Comparison of ENCODE assay signal across 14 cellular contexts in genomic region chr20:62103508-62104233, GRCh38. TPM values are rescaled to one million over a fixed set of nuclear protein-coding genes. Genes with fewer than 3 reads are reported as not detected.
DNase-seq lines count a peak whose midpoint lies in the region; ATAC-seq and TF ChIP-seq lines count a peak whose summit lies in the region.
"Had no signal": no experiment of that assay in that cellular context is flagged by ENCODE, and none has a peak within 500 bp of the region (broad histone marks: within the 10 kb centered on the region; RNA-seq: fewer than 3 reads in every experiment).

No MANE protein-coding gene starts in this region.

- H3K9me2 ChIP-seq in PC-3 (replicated peaks; ENCODE audit: low read length) = no peaks in the 10 kb centered on the region

- H4K91ac ChIP-seq in neuronal stem cell (ENCODE audit: low read depth, low read length, poor library complexity) = no peak overlapping the region

- intact Hi-C loops in PC-3 (cut with micrococcal nuclease) = no loop called here

- peak overlapping the region; percentile 55 for H2BK15ac ChIP-seq in neuronal stem cell (ENCODE audit: low read length)

- no peaks in the 10 kb centered on the region for H3K79me1 ChIP-seq in neuronal stem cell (ENCODE audit: low read depth, low read length)

- TF ChIP-seq CTCF in WERI-Rb-1 (IDR thresholded peaks at IDR 0.05; ENCODE audit: low read depth, low read length) (no peak), PC-3 (conservative IDR thresholded peaks at IDR 0.05; ENCODE audit: low read depth, low read length) (no peak)

- WGBS in neuronal stem cell (ENCODE audit: extremely low coverage in 2 of 2, insufficient read length in 2 of 2, insufficient replicate concordance in 1 of 2), 2 donors = no CpG with 5 or more reads among the region's 21 CpGs

- no peaks in the 10 kb centered on the region for H3K4me1 Mint-ChIP-seq in activated naive CD4-positive, alpha-beta T cell treated with anti-CD3 and anti-CD28 coated beads, Interleukin-2, amount 50 U/mL, for 24 hours
- H3K4me1 Mint-ChIP-seq in stimulated activated memory B cell treated with anti-CD40 and anti-IgM and Interleukin-4, amounts not matched to agents 10 μg/mL and 1 μg/mL and 100 μg/mL, for 72 hours = no peaks in the 10 kb centered on the region

- H2AFZ ChIP-seq in neuronal stem cell (ENCODE audit: low read length) (no peak overlapping the region), PC-3 (ENCODE audit: low read length) (no peak overlapping the region)
- H2AFZ ChIP-seq: GM23248 had no signal

- H3K4me3 ChIP-seq in WERI-Rb-1 (ENCODE audit: low read depth, low read length) = no peak overlapping the region
- H3K4me3 ChIP-seq in neuronal stem cell (ENCODE audit: low read length in 2 of 2) = no peak overlapping the region
- no peak overlapping the region for H3K4me3 ChIP-seq in PC-3 (ENCODE audit: low read length)
- H3K4me3 ChIP-seq: A549, GM23248, HAP-1 had no signal

- no peak overlapping the region for H4K8ac ChIP-seq in neuronal stem cell (ENCODE audit: low read depth, low read length)

- H2BK120ac ChIP-seq in neuronal stem cell (ENCODE audit: low read depth, low read length) = no peak overlapping the region

- H3F3A ChIP-seq in PC-3 (ENCODE audit: low read length, unreplicated experiment) = no peaks in the 10 kb centered on the region

- H3K27me3 ChIP-seq in WERI-Rb-1 (ENCODE audit: insufficient read depth, low read depth, severe bottlenecking) = no peaks in the 10 kb centered on the region
- peaks cover 0 to 8% (median 0%) of the 10 kb centered on the region in 3 experiments for H3K27me3 ChIP-seq in neuronal stem cell (ENCODE audit: control insufficient read depth in 3 of 3, insufficient read depth in 3 of 3, low read depth in 1 of 3, low read length in 3 of 3)
- H3K27me3 ChIP-seq in PC-3 (ENCODE audit: low read length) = peaks cover 5% of the 10 kb centered on the region; the same call in 1 of the 2 replicates

- BruUV-seq in PC-3 (replicated peaks; lab: Mats Ljungman, UMichigan) = no TSS peak

- H3K27me3 Mint-ChIP-seq in activated naive CD4-positive, alpha-beta T cell treated with anti-CD3 and anti-CD28 coated beads, Interleukin-2, amount 50 U/mL, for 24 hours = no peaks in the 10 kb centered on the region
- H3K27me3 Mint-ChIP-seq in stimulated activated memory B cell treated with anti-CD40 and anti-IgM and Interleukin-4, amounts not matched to agents 10 μg/mL and 1 μg/mL and 100 μg/mL, for 72 hours = peaks cover 82% of the 10 kb centered on the region
- H3K27me3 Mint-ChIP-seq: CD4-positive, alpha-beta T cell had no signal

- peak overlapping the region; percentile 59 for H3K18ac ChIP-seq in neuronal stem cell (ENCODE audit: low read length)

- H3K9me3 ChIP-seq in WERI-Rb-1 (ENCODE audit: severe bottlenecking) (peaks cover 18% of the 10 kb centered on the region), neuronal stem cell (replicated peaks in 1 of 2; ENCODE audit: control insufficient read depth in 2 of 2, insufficient read depth in 1 of 2, low read depth in 1 of 2, low read length in 2 of 2) (peaks cover 4 to 24% of the 10 kb centered on the region in 2 donors), PC-3 (ENCODE audit: low read length) (peaks cover 2% of the 10 kb centered on the region; the same call in 1 of the 2 replicates)

- peak overlapping the region; percentile 16 for H2BK5ac ChIP-seq in neuronal stem cell (ENCODE audit: low read length)

- H3K27ac Mint-ChIP-seq in activated naive CD4-positive, alpha-beta T cell treated with anti-CD3 and anti-CD28 coated beads, Interleukin-2, amount 50 U/mL, for 24 hours = no peak overlapping the region
- no peak overlapping the region for H3K27ac Mint-ChIP-seq in stimulated activated memory B cell treated with anti-CD40 and anti-IgM and Interleukin-4, amounts not matched to agents 10 μg/mL and 1 μg/mL and 100 μg/mL, for 72 hours
- H3K27ac Mint-ChIP-seq: CD4-positive, alpha-beta T cell had no signal

- peak overlapping the region; percentile 60 for H2AK5ac ChIP-seq in neuronal stem cell (ENCODE audit: low read depth, low read length)

- H3K4me2 ChIP-seq in neuronal stem cell (ENCODE audit: insufficient read depth, low read length, poor library complexity, severe bottlenecking) = no peak overlapping the region
- H3K4me2 ChIP-seq in PC-3 (ENCODE audit: low read length) = no peak overlapping the region
- H3K4me2 ChIP-seq: A549 had no signal

- ATAC-seq in stimulated activated memory B cell treated with anti-CD40 and anti-IgM and Interleukin-4, amounts not matched to agents 10 μg/mL and 1 μg/mL and 100 μg/mL, for 72 hours = no peak
- no peak for ATAC-seq in PC-3
- ATAC-seq: A549 had no signal

- POLR2A ChIA-PET in PC-3 (lab: Charles Lee; ENCODE audit: unreplicated experiment) = no interaction called here

- no peak overlapping the region for H3K4ac ChIP-seq in neuronal stem cell (ENCODE audit: low read length)

- CTCF ChIA-PET in PC-3 (lab: Charles Lee) = no interaction called here

- H3K27ac ChIP-seq in WERI-Rb-1 (peak overlapping the region; percentile 26; the same call in 1 of the 2 replicates), neuronal stem cell (replicated peaks; ENCODE audit: low read length) (no peak overlapping the region), PC-3 (ENCODE audit: low read length) (no peak overlapping the region)
- H3K27ac ChIP-seq: 22Rv1, A549, C4-2B, GM23248 had no signal

- H2BK12ac ChIP-seq in neuronal stem cell (ENCODE audit: low read length) = peak overlapping the region; percentile 25

- no peaks in the 10 kb centered on the region for H3K36me3 ChIP-seq in WERI-Rb-1
- no peaks in the 10 kb centered on the region for H3K36me3 ChIP-seq in neuronal stem cell (replicated peaks in 1 of 2; ENCODE audit: control insufficient read depth in 2 of 2, insufficient read depth in 2 of 2, low read length in 2 of 2)
- H3K36me3 ChIP-seq in PC-3 (ENCODE audit: low read depth, low read length) = no peaks in the 10 kb centered on the region
- H3K36me3 ChIP-seq: HAP-1 had no signal

- no peaks in the 10 kb centered on the region for H3K79me2 ChIP-seq in PC-3 (ENCODE audit: low read length)

- no peaks in the 10 kb centered on the region for H4K20me1 ChIP-seq in PC-3 (ENCODE audit: low read length)

- H3K23ac ChIP-seq in neuronal stem cell (ENCODE audit: low read depth, low read length, poor library complexity) = no peak overlapping the region

- no peaks in the 10 kb centered on the region for H3K4me1 ChIP-seq in neuronal stem cell (ENCODE audit: control insufficient read depth in 2 of 2, insufficient read depth in 1 of 2, low read depth in 1 of 2, low read length in 2 of 2)
- H3K4me1 ChIP-seq in PC-3 (ENCODE audit: insufficient read depth, low read length) = no peaks in the 10 kb centered on the region
- H3K4me1 ChIP-seq: A549, Caco-2, HAP-1 had no signal

- H3K9ac ChIP-seq in neuronal stem cell (ENCODE audit: low read depth, low read length, poor library complexity) (no peak overlapping the region), PC-3 (ENCODE audit: low read length) (no peak overlapping the region)
- H3K9ac ChIP-seq: GM23248 had no signal

- H3K14ac ChIP-seq in neuronal stem cell (ENCODE audit: low read length) = peak overlapping the region; percentile 40

- peaks cover 23% of the 10 kb centered on the region for H3K36me3 Mint-ChIP-seq in activated naive CD4-positive, alpha-beta T cell treated with anti-CD3 and anti-CD28 coated beads, Interleukin-2, amount 50 U/mL, for 24 hours
- peaks cover 47% of the 10 kb centered on the region for H3K36me3 Mint-ChIP-seq in stimulated activated memory B cell treated with anti-CD40 and anti-IgM and Interleukin-4, amounts not matched to agents 10 μg/mL and 1 μg/mL and 100 μg/mL, for 72 hours

- no peak for DNase-seq in activated naive CD4-positive, alpha-beta T cell treated with Interleukin-2 at 50 U/mL for 16 hours
- DNase-seq in WERI-Rb-1 (no peak), neuronal stem cell (ENCODE audit: low spot score) (no peak), PC-3 (no peak)
- DNase-seq: AML-193; Caco-2; CD4-positive, alpha-beta T cell; GM23248 had no signal

- peaks cover 9% of the 10 kb centered on the region for H3K9me3 Mint-ChIP-seq in activated naive CD4-positive, alpha-beta T cell treated with anti-CD3 and anti-CD28 coated beads, Interleukin-2, amount 50 U/mL, for 24 hours
- H3K9me3 Mint-ChIP-seq in stimulated activated memory B cell treated with anti-CD40 and anti-IgM and Interleukin-4, amounts not matched to agents 10 μg/mL and 1 μg/mL and 100 μg/mL, for 72 hours = peaks cover 41% of the 10 kb centered on the region

- peak overlapping the region; percentile 19 for H3K4me3 Mint-ChIP-seq in activated naive CD4-positive, alpha-beta T cell treated with anti-CD3 and anti-CD28 coated beads, Interleukin-2, amount 50 U/mL, for 24 hours
- H3K4me3 Mint-ChIP-seq in stimulated activated memory B cell treated with anti-CD40 and anti-IgM and Interleukin-4, amounts not matched to agents 10 μg/mL and 1 μg/mL and 100 μg/mL, for 72 hours = no peak overlapping the region
- H3K4me3 Mint-ChIP-seq: CD4-positive, alpha-beta T cell had no signal

RNA-seq across cellular contexts. Expression of gene LSM14B, which starts 18.6 kb away (rescaled TPM):
- polyA plus RNA-seq in neuronal stem cell (2013, experiment 1 of 2) = 74.7 TPM
- 78.8 TPM for polyA plus RNA-seq in neuronal stem cell (2013, experiment 2 of 2)
- total RNA-seq in PC-3 (2014; rRNA removed) = 50.1 and 51.8 TPM in 2 replicates

RNA-seq across cellular contexts. Expression of gene TAF4, which starts 38.0 kb away (rescaled TPM):
- 13.5 TPM for polyA plus RNA-seq in neuronal stem cell (2013, experiment 1 of 2)
- polyA plus RNA-seq in neuronal stem cell (2013, experiment 2 of 2) = 15.0 TPM
- total RNA-seq in PC-3 (2014; rRNA removed) = 9.6 and 15.1 TPM in 2 replicates

RNA-seq across cellular contexts. Expression of gene PSMA7, which starts 39.5 kb away (rescaled TPM):
- 299 TPM for polyA plus RNA-seq in neuronal stem cell (2013, experiment 1 of 2)
- polyA plus RNA-seq in neuronal stem cell (2013, experiment 2 of 2) = 308 TPM
- total RNA-seq in PC-3 (2014; rRNA removed) = 751 and 808 TPM in 2 replicates

RNA-seq across cellular contexts. Expression of gene SS18L1, which starts 39.9 kb away (rescaled TPM):
- 13.7 TPM for polyA plus RNA-seq in neuronal stem cell (2013, experiment 1 of 2)
- polyA plus RNA-seq in neuronal stem cell (2013, experiment 2 of 2) = 13.4 TPM
- total RNA-seq in PC-3 (2014; rRNA removed) = 17.9 and 19.1 TPM in 2 replicates
